2 cellular contexts compared by ENCODE assay signal in genomic region chr20:17933711-17934110, GRCh38.
TF ChIP-seq lines count a peak whose summit lies in the region.

No MANE protein-coding gene starts in this region.

TF ChIP-seq in GM23338, 12 proteins besides CTCF, POLR2A, EP300 and RAD21:
- TF ChIP-seq, protein P1, sequence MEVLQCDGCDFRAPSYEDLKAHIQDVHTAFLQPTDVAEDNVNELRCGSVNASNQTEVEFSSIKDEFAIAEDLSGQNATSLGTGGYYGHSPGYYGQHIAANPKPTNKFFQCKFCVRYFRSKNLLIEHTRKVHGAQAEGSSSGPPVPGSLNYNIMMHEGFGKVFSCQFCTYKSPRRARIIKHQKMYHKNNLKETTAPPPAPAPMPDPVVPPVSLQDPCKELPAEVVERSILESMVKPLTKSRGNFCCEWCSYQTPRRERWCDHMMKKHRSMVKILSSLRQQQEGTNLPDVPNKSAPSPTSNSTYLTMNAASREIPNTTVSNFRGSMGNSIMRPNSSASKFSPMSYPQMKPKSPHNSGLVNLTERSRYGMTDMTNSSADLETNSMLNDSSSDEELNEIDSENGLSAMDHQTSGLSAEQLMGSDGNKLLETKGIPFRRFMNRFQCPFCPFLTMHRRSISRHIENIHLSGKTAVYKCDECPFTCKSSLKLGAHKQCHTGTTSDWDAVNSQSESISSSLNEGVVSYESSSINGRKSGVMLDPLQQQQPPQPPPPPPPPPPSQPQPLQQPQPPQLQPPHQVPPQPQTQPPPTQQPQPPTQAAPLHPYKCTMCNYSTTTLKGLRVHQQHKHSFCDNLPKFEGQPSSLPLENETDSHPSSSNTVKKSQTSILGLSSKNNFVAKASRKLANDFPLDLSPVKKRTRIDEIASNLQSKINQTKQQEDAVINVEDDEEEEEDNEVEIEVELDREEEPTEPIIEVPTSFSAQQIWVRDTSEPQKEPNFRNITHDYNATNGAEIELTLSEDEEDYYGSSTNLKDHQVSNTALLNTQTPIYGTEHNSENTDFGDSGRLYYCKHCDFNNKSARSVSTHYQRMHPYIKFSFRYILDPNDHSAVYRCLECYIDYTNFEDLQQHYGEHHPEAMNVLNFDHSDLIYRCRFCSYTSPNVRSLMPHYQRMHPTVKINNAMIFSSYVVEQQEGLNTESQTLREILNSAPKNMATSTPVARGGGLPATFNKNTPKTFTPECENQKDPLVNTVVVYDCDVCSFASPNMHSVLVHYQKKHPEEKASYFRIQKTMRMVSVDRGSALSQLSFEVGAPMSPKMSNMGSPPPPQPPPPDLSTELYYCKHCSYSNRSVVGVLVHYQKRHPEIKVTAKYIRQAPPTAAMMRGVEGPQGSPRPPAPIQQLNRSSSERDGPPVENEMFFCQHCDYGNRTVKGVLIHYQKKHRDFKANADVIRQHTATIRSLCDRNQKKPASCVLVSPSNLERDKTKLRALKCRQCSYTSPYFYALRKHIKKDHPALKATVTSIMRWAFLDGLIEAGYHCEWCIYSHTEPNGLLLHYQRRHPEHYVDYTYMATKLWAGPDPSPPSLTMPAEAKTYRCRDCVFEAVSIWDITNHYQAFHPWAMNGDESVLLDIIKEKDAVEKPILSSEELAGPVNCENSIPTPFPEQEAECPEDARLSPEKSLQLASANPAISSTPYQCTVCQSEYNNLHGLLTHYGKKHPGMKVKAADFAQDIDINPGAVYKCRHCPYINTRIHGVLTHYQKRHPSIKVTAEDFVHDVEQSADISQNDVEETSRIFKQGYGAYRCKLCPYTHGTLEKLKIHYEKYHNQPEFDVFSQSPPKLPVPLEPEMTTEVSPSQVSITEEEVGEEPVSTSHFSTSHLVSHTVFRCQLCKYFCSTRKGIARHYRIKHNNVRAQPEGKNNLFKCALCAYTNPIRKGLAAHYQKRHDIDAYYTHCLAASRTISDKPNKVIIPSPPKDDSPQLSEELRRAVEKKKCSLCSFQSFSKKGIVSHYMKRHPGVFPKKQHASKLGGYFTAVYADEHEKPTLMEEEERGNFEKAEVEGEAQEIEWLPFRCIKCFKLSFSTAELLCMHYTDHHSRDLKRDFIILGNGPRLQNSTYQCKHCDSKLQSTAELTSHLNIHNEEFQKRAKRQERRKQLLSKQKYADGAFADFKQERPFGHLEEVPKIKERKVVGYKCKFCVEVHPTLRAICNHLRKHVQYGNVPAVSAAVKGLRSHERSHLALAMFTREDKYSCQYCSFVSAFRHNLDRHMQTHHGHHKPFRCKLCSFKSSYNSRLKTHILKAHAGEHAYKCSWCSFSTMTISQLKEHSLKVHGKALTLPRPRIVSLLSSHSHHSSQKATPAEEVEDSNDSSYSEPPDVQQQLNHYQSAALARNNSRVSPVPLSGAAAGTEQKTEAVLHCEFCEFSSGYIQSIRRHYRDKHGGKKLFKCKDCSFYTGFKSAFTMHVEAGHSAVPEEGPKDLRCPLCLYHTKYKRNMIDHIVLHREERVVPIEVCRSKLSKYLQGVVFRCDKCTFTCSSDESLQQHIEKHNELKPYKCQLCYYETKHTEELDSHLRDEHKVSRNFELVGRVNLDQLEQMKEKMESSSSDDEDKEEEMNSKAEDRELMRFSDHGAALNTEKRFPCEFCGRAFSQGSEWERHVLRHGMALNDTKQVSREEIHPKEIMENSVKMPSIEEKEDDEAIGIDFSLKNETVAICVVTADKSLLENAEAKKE (CRISPR knock-in tag; IDR thresholded peaks at IDR 0.05) = no peak
- TF ChIP-seq ETS1 (IDR thresholded peaks at IDR 0.05) (no peak), ZNF331 (CRISPR knock-in tag; IDR thresholded peaks at IDR 0.05; ENCODE audit: low read depth) (no peak), REST (IDR thresholded peaks at IDR 0.05; ENCODE audit: unreplicated experiment) (no peak), ZNF114 (CRISPR knock-in tag; IDR thresholded peaks at IDR 0.05) (no peak), POLR2AphosphoS5 (IDR thresholded peaks at IDR 0.05; ENCODE audit: low read depth) (no peak), EZH2phosphoT487 (IDR thresholded peaks at IDR 0.05; ENCODE audit: unreplicated experiment) (no peak), EZH2 (IDR thresholded peaks at IDR 0.05; ENCODE audit: low read depth, unreplicated experiment) (no peak), STAT1 (IDR thresholded peaks at IDR 0.05; ENCODE audit: unreplicated experiment) (no peak), NANOG (IDR thresholded peaks at IDR 0.05; ENCODE audit: borderline replicate concordance) (no peak), CREB1 (CRISPR knock-in tag; IDR thresholded peaks at IDR 0.05; ENCODE audit: low read depth) (no peak), JUNB (IDR thresholded peaks at IDR 0.05; ENCODE audit: unreplicated experiment) (no peak)
TF ChIP-seq in GM23338: peak in this region for 0.

TF ChIP-seq in IMR-90, 13 proteins besides CTCF, POLR2A, EP300 and RAD21:
- TF ChIP-seq MAFK (IDR thresholded peaks at IDR 0.05; ENCODE audit: low read depth, low read length) = no peak
- no peak for TF ChIP-seq RFX5 (IDR thresholded peaks at IDR 0.05; ENCODE audit: low read depth, low read length)
- TF ChIP-seq CHD1 (IDR thresholded peaks at IDR 0.05; ENCODE audit: low read depth, low read length) = no peak
- TF ChIP-seq FOS (IDR thresholded peaks at IDR 0.05; ENCODE audit: low read depth, low read length) = no peak
- TF ChIP-seq, protein P2, sequence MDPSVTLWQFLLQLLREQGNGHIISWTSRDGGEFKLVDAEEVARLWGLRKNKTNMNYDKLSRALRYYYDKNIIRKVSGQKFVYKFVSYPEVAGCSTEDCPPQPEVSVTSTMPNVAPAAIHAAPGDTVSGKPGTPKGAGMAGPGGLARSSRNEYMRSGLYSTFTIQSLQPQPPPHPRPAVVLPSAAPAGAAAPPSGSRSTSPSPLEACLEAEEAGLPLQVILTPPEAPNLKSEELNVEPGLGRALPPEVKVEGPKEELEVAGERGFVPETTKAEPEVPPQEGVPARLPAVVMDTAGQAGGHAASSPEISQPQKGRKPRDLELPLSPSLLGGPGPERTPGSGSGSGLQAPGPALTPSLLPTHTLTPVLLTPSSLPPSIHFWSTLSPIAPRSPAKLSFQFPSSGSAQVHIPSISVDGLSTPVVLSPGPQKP (IDR thresholded peaks at IDR 0.05; ENCODE audit: borderline replicate concordance, low read depth, low read length) = no peak
- no peak for TF ChIP-seq USF2 (IDR thresholded peaks at IDR 0.05; ENCODE audit: low read depth, low read length)
- no peak for TF ChIP-seq MAZ (IDR thresholded peaks at IDR 0.05; ENCODE audit: borderline replicate concordance, low read depth, low read length)
- TF ChIP-seq MXI1 (IDR thresholded peaks at IDR 0.05; ENCODE audit: borderline replicate concordance, low read depth, low read length) = no peak
- no peak for TF ChIP-seq RCOR1 (IDR thresholded peaks at IDR 0.05; ENCODE audit: insufficient replicate concordance, low read length)
- no peak for TF ChIP-seq NFE2L2 (IDR thresholded peaks at IDR 0.05; ENCODE audit: low read depth, low read length)
- no peak for TF ChIP-seq BHLHE40 (IDR thresholded peaks at IDR 0.05; ENCODE audit: low read depth, low read length)
- TF ChIP-seq SMC3 (IDR thresholded peaks at IDR 0.05; ENCODE audit: low read depth, low read length) = no peak
- no peak for TF ChIP-seq CEBPB (IDR thresholded peaks at IDR 0.05; ENCODE audit: low read depth, low read length)
